Comparison of ENCODE assay signal across 11 cellular contexts in genomic region chr3:13528217-13528801, GRCh38. TPM values are rescaled to one million over a fixed set of nuclear protein-coding genes. Genes with fewer than 3 reads are reported as not detected.
A peak's percentile ranks its signal among the peaks of the same experiment; 100 is the strongest.
DNase-seq lines count a peak whose midpoint lies in the region; ATAC-seq and TF ChIP-seq lines count a peak whose summit lies in the region.
"Had no signal": no experiment of that assay in that cellular context is flagged by ENCODE, and none has a peak within 500 bp of the region (broad histone marks: within the 10 kb centered on the region; RNA-seq: fewer than 3 reads in every experiment).

No MANE protein-coding gene starts in this region.

- H3K27me3 ChIP-seq in SK-N-SH (ENCODE audit: insufficient read depth) (no peaks in the 10 kb centered on the region), lower lobe of right lung (ENCODE audit: low read depth) (no peaks in the 10 kb centered on the region)
- H3K27me3 ChIP-seq: neutrophil had no signal

- no peaks in the 10 kb centered on the region for H3K9me3 Mint-ChIP-seq in stimulated activated naive CD8-positive, alpha-beta T cell treated with anti-CD3 and anti-CD28 coated beads, Interleukin-15, amount 100 ng/mL, for 72 hours
- H3K9me3 Mint-ChIP-seq: activated T-helper 1 cell treated with anti-CD3 and anti-CD28 coated beads, Interleukin-12 subunit alpha, Interleukin-12 subunit beta, Interleukin-2, Interleukin-4 antibody, amounts not matched to agents 30 ng/mL and 10 ng/mL and 1 ng/mL, durations not matched to agents 14 hours and 24 hours and 36 hours had no signal

- H3K27ac ChIP-seq in SK-N-SH (ENCODE audit: low read depth in 2 of 2, low read length in 1 of 2) (no peak overlapping the region), lower lobe of right lung (no peak overlapping the region)
- H3K27ac ChIP-seq: neutrophil, SJCRH30 had no signal

- H3K4me1 ChIP-seq in SK-N-SH (ENCODE audit: control insufficient read depth in 1 of 2, insufficient read depth in 2 of 2, low read depth in 1 of 2, low read length in 1 of 2) (peaks cover 0 to 21% of the 10 kb centered on the region in 2 experiments; a peak in 3 of 4 replicates), lower lobe of right lung (no peaks in the 10 kb centered on the region)

- no peak overlapping the region for H2AFZ ChIP-seq in SK-N-SH (ENCODE audit: low read depth)

- no peaks in the 10 kb centered on the region for H3F3A ChIP-seq in SK-N-SH (replicated peaks; ENCODE audit: insufficient read depth)

- H3K79me2 ChIP-seq in SK-N-SH (ENCODE audit: insufficient read depth): no peaks in the 10 kb centered on the region

- no peak for TF ChIP-seq RAD21 in SK-N-SH (IDR thresholded peaks at IDR 0.05; ENCODE audit: low read length)

- H3K9ac ChIP-seq in SK-N-SH: no peak overlapping the region

- peak; percentile 23 for ATAC-seq in stimulated activated naive CD8-positive, alpha-beta T cell treated with anti-CD3 and anti-CD28 coated beads, Interleukin-15, amount 100 ng/mL, for 72 hours
- ATAC-seq in stimulated activated naive CD8-positive, alpha-beta T cell treated with anti-CD3 and anti-CD28 coated beads, Interleukin-15, Interleukin-2, amounts not matched to agents 100 U/mL and 50 U/mL, for 24 hours: no peak
- peak; percentile 63 for ATAC-seq in left ventricle myocardium superior
- no peak for ATAC-seq in lower lobe of right lung
- ATAC-seq in GM18505 (IDR thresholded peaks at IDR 0.05; ENCODE audit: unreplicated experiment): no peak

- no peak overlapping the region for H3K27ac Mint-ChIP-seq in stimulated activated naive CD8-positive, alpha-beta T cell treated with anti-CD3 and anti-CD28 coated beads, Interleukin-15, amount 100 ng/mL, for 72 hours
- H3K27ac Mint-ChIP-seq: activated T-helper 1 cell treated with anti-CD3 and anti-CD28 coated beads, Interleukin-12 subunit alpha, Interleukin-12 subunit beta, Interleukin-2, Interleukin-4 antibody, amounts not matched to agents 30 ng/mL and 10 ng/mL and 1 ng/mL, durations not matched to agents 14 hours and 24 hours and 36 hours had no signal

- WGBS in SK-N-SH (ENCODE audit: low lambda C conversion rate): 42% methylated on average over 8 of the region's 10 CpGs

- H3K4me1 Mint-ChIP-seq in stimulated activated naive CD8-positive, alpha-beta T cell treated with anti-CD3 and anti-CD28 coated beads, Interleukin-15, amount 100 ng/mL, for 72 hours: no peaks in the 10 kb centered on the region

- H3K9me3 ChIP-seq in SK-N-SH (no peaks in the 10 kb centered on the region), lower lobe of right lung (no peaks in the 10 kb centered on the region)
- H3K9me3 ChIP-seq: neutrophil, SJCRH30 had no signal

- intact Hi-C loops in left ventricle myocardium superior (cut with micrococcal nuclease) (no loop called here), lower lobe of right lung (cut with DNase I) (no loop called here)

- DNase-seq in stimulated activated naive CD8-positive, alpha-beta T cell treated with anti-CD3 and anti-CD28 coated beads, Interleukin-15, amount 100 ng/mL, for 72 hours: no peak
- no peak for DNase-seq in stimulated activated naive CD8-positive, alpha-beta T cell treated with anti-CD3 and anti-CD28 coated beads, Interleukin-15, Interleukin-2, amounts not matched to agents 100 U/mL and 50 U/mL, for 24 hours
- peak; percentile 72 for DNase-seq in SK-N-SH
- DNase-seq in left ventricle myocardium superior: peak; percentile 71
- DNase-seq in stimulated activated CD4-positive, alpha-beta T cell treated with anti-CD3 and anti-CD28 coated beads, Interleukin-15, amount 100 ng/mL, for 24 hours: no peak
- no peak for DNase-seq in lower lobe of right lung
- DNase-seq in COR-L47 (lab: John Stamatoyannopoulos, UW): no peak

- CTCF ChIA-PET in SK-N-SH (lab: Yijun Ruan, JAX): interaction anchor here (0.6 to 2.9 kb wide), 9 partner anchors 11 to 356 kb away, joined by 3 to 13 read pairs (median 4); no protein-coding TSS in a partner anchor

- no peak overlapping the region for H3K4me3 Mint-ChIP-seq in stimulated activated naive CD8-positive, alpha-beta T cell treated with anti-CD3 and anti-CD28 coated beads, Interleukin-15, amount 100 ng/mL, for 72 hours
- H3K4me3 Mint-ChIP-seq: activated T-helper 1 cell treated with anti-CD3 and anti-CD28 coated beads, Interleukin-12 subunit alpha, Interleukin-12 subunit beta, Interleukin-2, Interleukin-4 antibody, amounts not matched to agents 30 ng/mL and 10 ng/mL and 1 ng/mL, durations not matched to agents 14 hours and 24 hours and 36 hours had no signal

- no peaks in the 10 kb centered on the region for H3K9me2 ChIP-seq in SK-N-SH

- TF ChIP-seq POLR2A in GM18505 (IDR thresholded peaks at IDR 0.05; ENCODE audit: borderline replicate concordance, extremely low read depth, insufficient read depth, insufficient read length): no peak

- POLR2A ChIA-PET in SK-N-SH (lab: Yijun Ruan, JAX): no interaction called here

- no peak overlapping the region for H3K4me2 ChIP-seq in SK-N-SH

- H3K36me3 ChIP-seq in SK-N-SH (replicated peaks in 1 of 2; ENCODE audit: control insufficient read depth in 1 of 2, insufficient read depth in 2 of 2, low read length in 1 of 2) (no peaks in the 10 kb centered on the region), lower lobe of right lung (no peaks in the 10 kb centered on the region)
- H3K36me3 ChIP-seq: neutrophil, SJCRH30 had no signal

- H3K4me3 ChIP-seq in SK-N-SH (ENCODE audit: low read depth in 2 of 2, low read length in 1 of 2): no peak overlapping the region
- no peak overlapping the region for H3K4me3 ChIP-seq in lower lobe of right lung
- H3K4me3 ChIP-seq: SJCRH30 had no signal

- TF ChIP-seq EP300 in SK-N-SH (IDR thresholded peaks at IDR 0.05; ENCODE audit: borderline replicate concordance in 1 of 2, low read depth in 1 of 2, low read length in 1 of 2): no peak

- H3K27me3 Mint-ChIP-seq in stimulated activated naive CD8-positive, alpha-beta T cell treated with anti-CD3 and anti-CD28 coated beads, Interleukin-15, amount 100 ng/mL, for 72 hours: no peaks in the 10 kb centered on the region

- peak; percentile 28 for TF ChIP-seq CTCF in SK-N-SH (IDR thresholded peaks at IDR 0.05)
- no peak for TF ChIP-seq CTCF in lower lobe of right lung (IDR thresholded peaks at IDR 0.05)

- H4K20me1 ChIP-seq in SK-N-SH (ENCODE audit: insufficient read depth): no peaks in the 10 kb centered on the region

TF ChIP-seq in SK-N-SH, 30 proteins besides CTCF, POLR2A, EP300 and RAD21 (continues in another document):
- TF ChIP-seq SIN3A (IDR thresholded peaks at IDR 0.05; ENCODE audit: borderline replicate concordance, low read depth, low read length) (no peak), FOXJ3 (CRISPR knock-in tag; IDR thresholded peaks at IDR 0.05) (no peak), RXRA (IDR thresholded peaks at IDR 0.05; ENCODE audit: borderline replicate concordance, low read depth) (no peak), CHD2 (IDR thresholded peaks at IDR 0.05; ENCODE audit: low read length, partially characterized antibody) (no peak), ELF1 (IDR thresholded peaks at IDR 0.05) (no peak), IRF3 (IDR thresholded peaks at IDR 0.05; ENCODE audit: low read depth, low read length) (no peak), PBX3 (IDR thresholded peaks at IDR 0.05) (no peak), SMC3 (IDR thresholded peaks at IDR 0.05; ENCODE audit: low read depth, low read length) (no peak), TCF12 (IDR thresholded peaks at IDR 0.05) (no peak), NRF1 (IDR thresholded peaks at IDR 0.05; ENCODE audit: low read depth, low read length) (no peak), USF1 (IDR thresholded peaks at IDR 0.05; ENCODE audit: borderline replicate concordance, low read depth) (no peak), USF2 (IDR thresholded peaks at IDR 0.05; ENCODE audit: borderline replicate concordance, low read depth, low read length) (no peak)

RNA-seq across cellular contexts. Expression of gene FBLN2, which starts 20.6 kb away (rescaled TPM):
- 4.8 and 5.2 TPM in 2 replicates for polyA plus RNA-seq in SK-N-SH (2012; rRNA removed)
- polyA plus RNA-seq in SK-N-SH (2012; cell fraction: cytosol; rRNA removed): 1.5 and 2.6 TPM in 2 replicates
- 4.4 and 5.2 TPM in 2 replicates for polyA plus RNA-seq in SK-N-SH (2012; cell fraction: nucleus; rRNA removed)
- 53.8 TPM for total RNA-seq in left ventricle myocardium superior
- 40.8 TPM for total RNA-seq in lower lobe of right lung
- total RNA-seq: activated T-helper 1 cell treated with anti-CD3 and anti-CD28 coated beads, Interleukin-12 subunit alpha, Interleukin-12 subunit beta, Interleukin-2, Interleukin-4 antibody, amounts not matched to agents 30 ng/mL and 10 ng/mL and 1 ng/mL, durations not matched to agents 14 hours and 24 hours and 36 hours; SJCRH30 had no signal

RNA-seq across cellular contexts. Expression of gene HDAC11, which starts 48.2 kb away (rescaled TPM):
- polyA plus RNA-seq in SK-N-SH (2012; rRNA removed): 13.9 and 17.5 TPM in 2 replicates
- polyA plus RNA-seq in SK-N-SH (2012; cell fraction: cytosol; rRNA removed): 7.3 and 11.6 TPM in 2 replicates
- 12.8 and 15.7 TPM in 2 replicates for polyA plus RNA-seq in SK-N-SH (2012; cell fraction: nucleus; rRNA removed)
- 39.8 TPM for total RNA-seq in left ventricle myocardium superior
- 18.2 TPM for total RNA-seq in lower lobe of right lung

Comparison
In these comparisons a context has a peak if more than half of its experiments do, and no peak if none do; other contexts are left out.
1. ATAC-seq: peak in stimulated activated naive CD8-positive, alpha-beta T cell treated with anti-CD3 and anti-CD28 coated beads, Interleukin-15, amount 100 ng/mL, for 72 hours (single experiment) and left ventricle myocardium superior (single experiment); none in stimulated activated naive CD8-positive, alpha-beta T cell treated with anti-CD3 and anti-CD28 coated beads, Interleukin-15, Interleukin-2, amounts not matched to agents 100 U/mL and 50 U/mL, for 24 hours (single experiment), lower lobe of right lung (0 of 2) and GM18505 (single experiment).
2. DNase-seq: peak in SK-N-SH (single experiment) and left ventricle myocardium superior (single experiment); none in stimulated activated naive CD8-positive, alpha-beta T cell treated with anti-CD3 and anti-CD28 coated beads, Interleukin-15, amount 100 ng/mL, for 72 hours (0 of 2), stimulated activated naive CD8-positive, alpha-beta T cell treated with anti-CD3 and anti-CD28 coated beads, Interleukin-15, Interleukin-2, amounts not matched to agents 100 U/mL and 50 U/mL, for 24 hours (single experiment), stimulated activated CD4-positive, alpha-beta T cell treated with anti-CD3 and anti-CD28 coated beads, Interleukin-15, amount 100 ng/mL, for 24 hours (single experiment), lower lobe of right lung (single experiment) and COR-L47 (single experiment).